9 cellular contexts compared by ENCODE assay signal in the genomic region with DNA sequence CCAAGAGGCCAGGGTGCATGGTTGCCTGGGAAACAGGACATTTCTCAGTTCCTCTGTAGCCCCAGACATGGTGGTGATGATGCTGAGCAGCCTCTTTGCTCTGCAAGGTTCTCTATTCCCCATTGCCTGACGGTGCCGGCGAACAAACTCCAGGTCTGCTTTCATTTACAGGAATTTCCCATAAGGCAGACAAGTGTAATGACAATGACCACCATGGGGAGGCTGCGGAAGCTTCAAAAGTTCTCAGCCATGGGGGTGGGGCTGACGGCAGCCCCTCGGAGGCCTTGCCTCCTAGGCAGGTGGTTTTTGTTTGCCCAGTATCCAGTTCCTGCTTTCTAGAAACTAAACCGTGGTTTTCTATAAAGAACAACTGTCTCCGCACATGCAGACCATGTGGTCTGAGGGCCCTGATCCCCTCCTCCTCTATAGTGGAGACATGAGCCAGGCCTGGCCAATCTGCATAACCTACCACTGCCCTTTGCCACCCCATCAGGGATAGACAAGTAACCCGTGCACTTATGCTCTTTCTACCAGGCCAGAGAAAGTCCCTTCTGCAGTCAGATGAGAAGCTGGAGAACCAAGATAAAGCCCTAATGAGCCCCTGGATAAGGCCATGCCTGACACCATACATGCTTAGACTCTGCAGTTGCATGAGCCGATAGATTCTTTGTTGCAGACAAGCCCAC. TPM values are rescaled to one million over a fixed set of nuclear protein-coding genes. Genes with fewer than 3 reads are reported as not detected.
DNase-seq lines count a peak whose midpoint lies in the region; ATAC-seq lines count a peak whose summit lies in the region.
"Had no signal": no experiment of that assay in that cellular context is flagged by ENCODE, and none has a peak within 500 bp of the region (broad histone marks: within the 10 kb centered on the region; RNA-seq: fewer than 3 reads in every experiment).

No MANE protein-coding gene starts in this region.

- H3K27ac Mint-ChIP-seq in memory B cell = peak overlapping the region; percentile 87

- H3K9me3 Mint-ChIP-seq in memory B cell = no peaks in the 10 kb centered on the region

- peaks cover under 1% of the 10 kb centered on the region for H3K36me3 Mint-ChIP-seq in memory B cell

- peak overlapping the region; percentile 24 for H3K4me3 Mint-ChIP-seq in memory B cell

- no peaks in the 10 kb centered on the region for H3K27me3 Mint-ChIP-seq in memory B cell

- peak; percentile 57 for DNase-seq in NCI-H510A treated with DMSO at 0.1 percent for 48 hours (lab: John Stamatoyannopoulos, UW)
- peak; percentile 57 to 72 for DNase-seq in memory B cell (ENCODE audit: low spot score in 2 of 2)
- DNase-seq in AG20443 (ENCODE audit: low spot score) = no peak
- DNase-seq in activated naive CD4-positive, alpha-beta T cell (lab: John Stamatoyannopoulos, UW) = no peak
- no peak for DNase-seq in cardiac septum (ENCODE audit: low spot score)
- no peak for DNase-seq in activated T-cell treated with anti-CD3 and anti-CD28 coated beads for 4 hours

- intact Hi-C loops in cardiac septum (cut with DNase I) = loop anchor here (5.0 kb wide), 1 partner anchor 96 kb away; no protein-coding TSS in a partner anchor

- H3K4me1 Mint-ChIP-seq in memory B cell = peaks cover 14% of the 10 kb centered on the region

- ATAC-seq in GM19025 (IDR thresholded peaks at IDR 0.05; ENCODE audit: low read depth, unreplicated experiment) (peak; percentile 80), HG02798 (IDR thresholded peaks at IDR 0.05; ENCODE audit: poor library complexity, unreplicated experiment) (peak; percentile 79), memory B cell (ENCODE audit: low read depth) (peak; percentile 83)

RNA-seq across cellular contexts. Expression of a gene that starts 54.0 kb away (rescaled TPM):
- total RNA-seq in cardiac septum = 0.05 TPM
- total RNA-seq: NCI-H460 had no signal

Comparison
In these comparisons a context has a peak if more than half of its experiments do, and no peak if none do; other contexts are left out.
1. DNase-seq: peak in NCI-H510A treated with DMSO at 0.1 percent for 48 hours (single experiment) and memory B cell (2 of 2); none in AG20443 (single experiment), activated naive CD4-positive, alpha-beta T cell (0 of 4), cardiac septum (single experiment) and activated T-cell treated with anti-CD3 and anti-CD28 coated beads for 4 hours (single experiment).
2. Peak in every context shown above with its lines, with median percentiles within 50 percentile points of each other: ATAC-seq.